In genomic region chr19:28726533-28726932, GRCh38 we compare ENCODE assay signal across 1 cellular context.
TF ChIP-seq lines count a peak whose summit lies in the region.

No MANE protein-coding gene starts in this region.

TF ChIP-seq in HEK293, 187 proteins besides CTCF, POLR2A, EP300 and RAD21 (continued from another document):
- TF ChIP-seq ZNF398 (tag by site-specific recombination; IDR thresholded peaks at IDR 0.05), result no peak
- TF ChIP-seq ZNF548 (tag by site-specific recombination; IDR thresholded peaks at IDR 0.05), result no peak
- TF ChIP-seq ZNF433 (tag by site-specific recombination; IDR thresholded peaks at IDR 0.05; ENCODE audit: low read depth), result 0 out of 2 replicates have a peak, but pooled peaks have one; percentile 19
- TF ChIP-seq ZBTB21 (tag by site-specific recombination; IDR thresholded peaks at IDR 0.05), result peak; percentile 6; the same call in 1 of the 2 replicates
